In genomic region chr15:52518487-52518886, GRCh38 we compare ENCODE assay signal across 19 cellular contexts.
"Had no signal": no experiment of that assay in that cellular context is flagged by ENCODE, and none has a peak within 500 bp of the region (broad histone marks: within the 10 kb centered on the region; RNA-seq: fewer than 3 reads in every experiment).

No MANE protein-coding gene starts in this region.

- H3K36me3 ChIP-seq: breast epithelium, esophagus muscularis mucosa, transverse colon had no signal

- H3K4me3 Mint-ChIP-seq: activated B cell treated with CpG ODN at 0.5 μM for 24 hours; activated CD4-positive, alpha-beta T cell treated with anti-CD3 and anti-CD28 coated beads, Interleukin-2, amount 10 ng/mL, durations not matched to agents 24 days and 14 days; endodermal cell; natural killer cell treated with Interleukin-12 subunit alpha and Interleukin-12 subunit beta and Interleukin-15 and Interleukin-18, amount 100 ng/mL, for 72 hours; stimulated activated naive B cell treated with anti-CD40 and anti-IgM and Interleukin-4, amounts not matched to agents 10 μg/mL and 1 μg/mL and 100 μg/mL, for 72 hours had no signal

- H3K27ac ChIP-seq: breast epithelium, esophagus muscularis mucosa, transverse colon had no signal

- H3K4me3 ChIP-seq: breast epithelium, esophagus muscularis mucosa, transverse colon had no signal

- H3K27me3 Mint-ChIP-seq: activated B cell treated with CpG ODN at 0.5 μM for 24 hours; activated CD4-positive, alpha-beta T cell treated with anti-CD3 and anti-CD28 coated beads, Interleukin-2, amount 10 ng/mL, durations not matched to agents 24 days and 14 days; natural killer cell treated with Interleukin-12 subunit alpha and Interleukin-12 subunit beta and Interleukin-15 and Interleukin-18, amount 100 ng/mL, for 72 hours; progenitor cell of endocrine pancreas; stimulated activated naive B cell treated with anti-CD40 and anti-IgM and Interleukin-4, amounts not matched to agents 10 μg/mL and 1 μg/mL and 100 μg/mL, for 72 hours had no signal

- H3K9me3 Mint-ChIP-seq: activated B cell treated with CpG ODN at 0.5 μM for 24 hours; activated CD4-positive, alpha-beta T cell treated with anti-CD3 and anti-CD28 coated beads, Interleukin-2, amount 10 ng/mL, durations not matched to agents 24 days and 14 days; activated T-helper 2 cell treated with anti-CD3 and anti-CD28 coated beads, Interferon-gamma antibody, Interleukin-2, Interleukin-4, amounts not matched to agents 10 μg/mL and 5 μg/mL and 100 μg/mL, durations not matched to agents 14 hours and 24 hours and 36 hours; endodermal cell; natural killer cell treated with Interleukin-12 subunit alpha and Interleukin-12 subunit beta and Interleukin-15 and Interleukin-18, amount 100 ng/mL, for 72 hours; stimulated activated naive B cell treated with anti-CD40 and anti-IgM and Interleukin-4, amounts not matched to agents 10 μg/mL and 1 μg/mL and 100 μg/mL, for 72 hours had no signal

- H3K27me3 ChIP-seq: breast epithelium, esophagus muscularis mucosa, transverse colon had no signal

- H3K36me3 Mint-ChIP-seq: natural killer cell treated with Interleukin-12 subunit alpha and Interleukin-12 subunit beta and Interleukin-15 and Interleukin-18, amount 100 ng/mL, for 72 hours had no signal

- H3K4me1 ChIP-seq: breast epithelium had no signal

- DNase-seq: activated B cell treated with CpG ODN at 0.5 μM for 24 hours; activated CD4-positive, alpha-beta T cell treated with anti-CD3 and anti-CD28 coated beads, Interleukin-2, amount 10 ng/mL, durations not matched to agents 24 days and 14 days; activated CD8-positive, alpha-beta memory T cell treated with anti-CD3 and anti-CD28 coated beads for 24 hours; activated naive CD4-positive, alpha-beta T cell treated with anti-CD3 and anti-CD28 coated beads, Interleukin-2, amount 50 U/mL, for 16 hours; amygdala; endodermal cell; foreskin fibroblast; occipital lobe; right cardiac atrium; stimulated activated CD4-positive, alpha-beta T cell treated with anti-CD3 and anti-CD28 coated beads, Interleukin-1b, Interleukin-23, amount 100 ng/mL, for 48 hours; stimulated activated naive B cell treated with anti-CD40 and anti-IgM and Interleukin-4, amounts not matched to agents 10 μg/mL and 1 μg/mL and 100 μg/mL, for 72 hours; substantia nigra; T-helper 2 cell; transverse colon had no signal

- H3K9me3 ChIP-seq: breast epithelium, esophagus muscularis mucosa, transverse colon had no signal

- H3K27ac Mint-ChIP-seq: activated B cell treated with CpG ODN at 0.5 μM for 24 hours; activated CD4-positive, alpha-beta T cell treated with anti-CD3 and anti-CD28 coated beads, Interleukin-2, amount 10 ng/mL, durations not matched to agents 24 days and 14 days; activated T-helper 2 cell treated with anti-CD3 and anti-CD28 coated beads, Interferon-gamma antibody, Interleukin-2, Interleukin-4, amounts not matched to agents 10 μg/mL and 5 μg/mL and 100 μg/mL, durations not matched to agents 14 hours and 24 hours and 36 hours; endodermal cell; natural killer cell treated with Interleukin-12 subunit alpha and Interleukin-12 subunit beta and Interleukin-15 and Interleukin-18, amount 100 ng/mL, for 72 hours; progenitor cell of endocrine pancreas; stimulated activated naive B cell treated with anti-CD40 and anti-IgM and Interleukin-4, amounts not matched to agents 10 μg/mL and 1 μg/mL and 100 μg/mL, for 72 hours had no signal
